ENCODE assay signal across 8 cellular contexts in the genomic region with DNA sequence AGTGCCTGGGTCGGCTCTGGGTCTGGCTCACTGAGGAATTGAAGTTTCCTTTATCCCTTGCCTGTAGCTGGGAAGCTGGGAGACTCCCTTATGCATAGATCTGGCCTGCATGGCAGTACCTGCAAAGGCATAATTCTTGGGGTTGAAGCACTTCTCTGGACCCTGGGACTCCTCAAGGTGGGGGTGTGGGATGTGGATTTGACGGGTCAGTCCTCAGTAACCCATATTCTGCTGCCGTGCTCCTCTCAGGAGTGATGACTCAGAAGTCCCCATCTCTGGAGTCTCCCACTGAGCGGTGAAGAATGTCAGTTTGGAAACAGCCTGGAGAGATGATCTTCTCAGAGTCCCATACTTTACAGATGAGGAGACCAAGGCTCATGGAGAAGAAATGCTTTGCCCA. TPM values are rescaled to one million over a fixed set of nuclear protein-coding genes. Genes with fewer than 3 reads are reported as not detected.
"Had no signal": no experiment of that assay in that cellular context is flagged by ENCODE, and none has a peak within 500 bp of the region (broad histone marks: within the 10 kb centered on the region; RNA-seq: fewer than 3 reads in every experiment).

No MANE protein-coding gene starts in this region.

- H3K4me3 ChIP-seq: GM23248, HAP-1, K562 had no signal

- DNase-seq: GM23248, GOT3, H7, IMR-90 had no signal

- H3K27ac ChIP-seq: GM23248 had no signal

- H3K36me3 ChIP-seq: HAP-1 had no signal

- H3K4me1 ChIP-seq: HAP-1 had no signal

- H3K9me3 ChIP-seq: HAP-1 had no signal

- ATAC-seq: K562 had no signal

RNA-seq across cellular contexts. Expression of a gene that starts 49.0 kb away (rescaled TPM):
- total RNA-seq: GM23248, H4, HT-29, IMR-90, K562 had no signal
- polyA plus RNA-seq: GM23248, IMR-90, K562 had no signal
